In genomic region chr14:36067428-36068187, GRCh38 we compare ENCODE assay signal across 19 cellular contexts.
DNase-seq lines count a peak whose midpoint lies in the region; ATAC-seq and TF ChIP-seq lines count a peak whose summit lies in the region.
"Had no signal": no experiment of that assay in that cellular context is flagged by ENCODE, and none has a peak within 500 bp of the region (broad histone marks: within the 10 kb centered on the region; RNA-seq: fewer than 3 reads in every experiment).

No MANE protein-coding gene starts in this region.

- H3K9me3 ChIP-seq in tibial artery = no peaks in the 10 kb centered on the region
- H3K9me3 ChIP-seq: HAP-1, MG63 had no signal

- intact Hi-C loops in tibial artery (cut with DNase I; ENCODE audit: low total_unique reads) = no loop called here

- DNase-seq in DMS153 treated with DMSO at 0.1 percent for 48 hours (lab: John Stamatoyannopoulos, UW; ENCODE audit: unreplicated experiment) (peak; percentile 60), NCI-H1436 (lab: John Stamatoyannopoulos, UW) (peak; percentile 24), NCI-H748 treated with DMSO at 0.1 percent for 48 hours (lab: John Stamatoyannopoulos, UW) (peak; percentile 72), H4 (ENCODE audit: low spot score) (no peak), GM19238 (ENCODE audit: insufficient read length, low spot score) (no peak), tibial artery (no peak)
- no peak for DNase-seq in stimulated activated CD4-positive, alpha-beta T cell treated with anti-CD3 and anti-CD28 coated beads, Interleukin-2, amount 100 ng/mL, for 48 hours
- DNase-seq: activated CD4-positive, alpha-beta T cell treated with anti-CD3 and anti-CD28 coated beads for 4 hours; kidney glomerular epithelial cell; MG63; midbrain; NK-92 treated with Interleukin-12 subunit alpha and Interleukin-12 subunit beta, amount 100 ng/mL, for 24 hours; occipital lobe; stimulated activated CD8-positive, alpha-beta memory T cell treated with anti-CD3 and anti-CD28 coated beads, Interleukin-4, amount 100 ng/mL, for 48 hours had no signal

- ATAC-seq in GM21619 (IDR thresholded peaks at IDR 0.05; ENCODE audit: unreplicated experiment) = peak; percentile 55
- ATAC-seq: activated naive CD4-positive, alpha-beta T cell treated with anti-CD3 and anti-CD28 coated beads, Interleukin-2, amount 50 U/mL, for 72 hours; Right ventricle myocardium inferior; sciatic nerve had no signal

- H3K36me3 ChIP-seq in tibial artery = no peaks in the 10 kb centered on the region
- H3K36me3 ChIP-seq: HAP-1, MG63 had no signal

- H3K27me3 ChIP-seq in tibial artery = no peaks in the 10 kb centered on the region
- H3K27me3 ChIP-seq: MG63 had no signal

- H3K4me3 ChIP-seq in tibial artery = no peak overlapping the region
- H3K4me3 ChIP-seq: HAP-1, MG63 had no signal

- peaks cover 0 to 21% (median 6%) of the 10 kb centered on the region in 4 donors for H3K4me1 ChIP-seq in tibial artery
- H3K4me1 ChIP-seq: HAP-1 had no signal

- no peak overlapping the region for H3K27ac ChIP-seq in tibial artery

- TF ChIP-seq CTCF in tibial artery (IDR thresholded peaks at IDR 0.05) = no peak

Comparison
In these comparisons a context has a peak if more than half of its experiments do, and no peak if none do; other contexts are left out.
1. DNase-seq: peak in DMS153 treated with DMSO at 0.1 percent for 48 hours (single experiment), NCI-H1436 (single experiment) and NCI-H748 treated with DMSO at 0.1 percent for 48 hours (single experiment); none in H4 (single experiment), stimulated activated CD4-positive, alpha-beta T cell treated with anti-CD3 and anti-CD28 coated beads, Interleukin-2, amount 100 ng/mL, for 48 hours (0 of 2), GM19238 (single experiment) and tibial artery (0 of 2).